Comparison of ENCODE assay signal across 19 cellular contexts in the genomic region with DNA sequence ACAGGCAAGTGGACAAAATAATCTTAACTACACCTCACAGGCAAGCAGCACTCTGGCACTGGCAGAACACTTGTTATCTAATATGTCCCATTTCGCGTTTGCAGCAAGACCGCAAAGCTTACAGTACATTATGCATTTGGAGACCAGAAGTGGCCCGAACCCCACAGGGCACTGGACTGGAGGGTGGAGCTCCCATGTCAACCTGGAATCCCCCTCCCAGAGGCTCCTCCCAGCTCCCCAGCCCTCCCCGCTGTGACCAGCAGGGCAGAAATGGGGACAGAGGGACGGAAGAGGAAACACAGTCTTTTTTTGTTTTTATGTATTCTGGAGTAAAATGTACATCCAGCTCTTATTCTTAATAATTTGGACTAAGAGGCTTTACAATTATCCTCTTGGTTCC.
"Had no signal": no experiment of that assay in that cellular context is flagged by ENCODE, and none has a peak within 500 bp of the region (broad histone marks: within the 10 kb centered on the region; RNA-seq: fewer than 3 reads in every experiment).

No MANE protein-coding gene starts in this region.

- DNase-seq: Karpas-422, KG1, MG63, NCI-H1105 treated with DMSO at 0.1 percent for 48 hours, NCI-H1417 treated with DMSO at 0.1 percent for 48 hours, NCI-H146, NCI-H1694 treated with DMSO at 0.1 percent for 48 hours, NCI-H1930, NCI-H2081, NCI-H2107, NCI-H226, NCI-H446, NCI-H510A, NCI-H524 treated with DMSO at 0.1 percent for 48 hours, NCI-H69, NCI-H774, SHP77, SK-N-SH had no signal

- H3K4me3 ChIP-seq: MG63 had no signal

- H3K27ac ChIP-seq: RWPE1 had no signal

- H3K27me3 ChIP-seq: MG63 had no signal

- H3K9me3 ChIP-seq: MG63, SK-N-SH had no signal

- H3K9ac ChIP-seq: SK-N-SH had no signal

- H3K36me3 ChIP-seq: MG63 had no signal
